In genomic region chr7:102647813-102648212, GRCh38 we compare ENCODE assay signal across 11 cellular contexts. TPM values are rescaled to one million over a fixed set of nuclear protein-coding genes. Genes with fewer than 3 reads are reported as not detected.
"Had no signal": no experiment of that assay in that cellular context is flagged by ENCODE, and none has a peak within 500 bp of the region (broad histone marks: within the 10 kb centered on the region; RNA-seq: fewer than 3 reads in every experiment).

No MANE protein-coding gene starts in this region.

RNA-seq across cellular contexts. Expression of gene SPDYE2B, which starts 2.3 kb away (rescaled TPM):
- total RNA-seq: activated B cell treated with CpG ODN at 0.5 μM for 24 hours; activated CD8-positive, alpha-beta T cell treated with anti-CD3 and anti-CD28 coated beads for 36 hours; activated naive CD8-positive, alpha-beta T cell treated with anti-CD3 and anti-CD28 coated beads, Interleukin-2, amount 10 ng/mL, durations not matched to agents 7 days and 5 days; activated T-cell treated with anti-CD3 and anti-CD28 coated beads, Interleukin-2, amount 50 U/mL, for 4 hours; astrocyte; body of pancreas; breast epithelium; LHCN-M2; NCI-H460; Peyer's patch had no signal
- polyA plus RNA-seq: adipose tissue had no signal
